1 cellular context compared by ENCODE assay signal in genomic region chr1:205321109-205321958, GRCh38.
TF ChIP-seq lines count a peak whose summit lies in the region.

Gene NUAK2, minus strand, starts transcription at chr1:205321745. Its CDS starts 117 bp downstream, at chr1:205321628.

TF ChIP-seq in K562, 482 proteins besides CTCF, POLR2A, EP300 and RAD21 (continued from another document and continues in another):
- TF ChIP-seq ZNF512 (tag; IDR thresholded peaks at IDR 0.05) (no peak), ZFPM2 (CRISPR knock-in tag; IDR thresholded peaks at IDR 0.05) (no peak), CEBPG (CRISPR knock-in tag; IDR thresholded peaks at IDR 0.05) (peak; percentile 33; the same call in 1 of the 2 replicates), CEBPG (tag; conservative IDR thresholded peaks at IDR 0.05 in 1 of 2, IDR thresholded peaks at IDR 0.05 in 1 of 2) (no peak), YBX1 (IDR thresholded peaks at IDR 0.05) (no peak), ATF6 (CRISPR knock-in tag; IDR thresholded peaks at IDR 0.05) (0 out of 2 replicates have a peak, but pooled peaks have one; percentile 47), ZNF143 (CRISPR knock-in tag; IDR thresholded peaks at IDR 0.05) (no peak; the same call in 1 of the 2 replicates), MED1 (CRISPR knock-in tag; IDR thresholded peaks at IDR 0.05; ENCODE audit: borderline replicate concordance) (no peak), TCF7L2 (IDR thresholded peaks at IDR 0.05; ENCODE audit: low read depth, low read length) (no peak), TCF7 (IDR thresholded peaks at IDR 0.05; ENCODE audit: borderline replicate concordance) (no peak), ATF7 (IDR thresholded peaks at IDR 0.05) (peak; percentile 60; the same call in 1 of the 2 replicates), BCL6 (CRISPR knock-in tag; IDR thresholded peaks at IDR 0.05) (no peak), ZNF282 (CRISPR knock-in tag; IDR thresholded peaks at IDR 0.05) (peak; percentile 28; the same call in 1 of the 2 replicates), CHD1 (IDR thresholded peaks at IDR 0.05; ENCODE audit: low read length) (no peak), TEAD1 (CRISPR knock-in tag; IDR thresholded peaks at IDR 0.05) (peak in 1 of 2 experiments; percentile 74; a peak in 1 of 4 replicates), C11orf30 (IDR thresholded peaks at IDR 0.05; ENCODE audit: low read depth) (no peak), NFE2 (IDR thresholded peaks at IDR 0.05; ENCODE audit: low read depth) (no peak), FOXP1 (CRISPR knock-in tag; IDR thresholded peaks at IDR 0.05) (peak; percentile 71), KLF10 (CRISPR knock-in tag; IDR thresholded peaks at IDR 0.05) (no peak), EP400 (IDR thresholded peaks at IDR 0.05) (no peak), NR1H2 (CRISPR knock-in tag; IDR thresholded peaks at IDR 0.05) (peak; percentile 94; the same call in 1 of the 2 replicates), BRD9 (IDR thresholded peaks at IDR 0.05; ENCODE audit: low read depth, partially characterized antibody) (no peak), ZFX (CRISPR knock-in tag; IDR thresholded peaks at IDR 0.05) (peak; percentile 57; the same call in 1 of the 2 replicates), ZBTB43 (CRISPR knock-in tag; IDR thresholded peaks at IDR 0.05) (no peak), ZBED1 (IDR thresholded peaks at IDR 0.05) (no peak), DDX20 (tag; IDR thresholded peaks at IDR 0.05; ENCODE audit: low read depth) (no peak), CTBP1 (IDR thresholded peaks at IDR 0.05; ENCODE audit: borderline replicate concordance) (peak; percentile 79), BMI1 (IDR thresholded peaks at IDR 0.05; ENCODE audit: low read length) (no peak), WHSC1 (IDR thresholded peaks at IDR 0.05; ENCODE audit: low read length) (no peak), ZFP91 (CRISPR knock-in tag; IDR thresholded peaks at IDR 0.05) (peak; percentile 80; the same call in 1 of the 2 replicates), XRCC5 (IDR thresholded peaks at IDR 0.05; ENCODE audit: low read depth, low read length) (no peak; the same call in 1 of the 2 replicates), ZNF77 (CRISPR knock-in tag; IDR thresholded peaks at IDR 0.05) (no peak), SFPQ (IDR thresholded peaks at IDR 0.05; ENCODE audit: low read depth, low read length) (no peak), CREM (IDR thresholded peaks at IDR 0.05; ENCODE audit: low read depth) (0 out of 2 replicates have a peak, but pooled peaks have one; percentile 23), SIN3B (IDR thresholded peaks at IDR 0.05; ENCODE audit: low read depth) (peak; percentile 27; the same call in 1 of the 2 replicates), PTTG1 (tag; IDR thresholded peaks at IDR 0.05; ENCODE audit: low read depth) (no peak), MAFK (IDR thresholded peaks at IDR 0.05; ENCODE audit: low read length) (no peak), NR0B1 (IDR thresholded peaks at IDR 0.05; ENCODE audit: partially characterized antibody) (no peak), ZNF778 (CRISPR knock-in tag; IDR thresholded peaks at IDR 0.05) (no peak), CREB1 (IDR thresholded peaks at IDR 0.05) (peak; percentile 9; the same call in 1 of the 2 replicates), CREB1 (CRISPR knock-in tag; IDR thresholded peaks at IDR 0.05) (peak; percentile 65; the same call in 1 of the 2 replicates), E2F8 (IDR thresholded peaks at IDR 0.05; ENCODE audit: low read depth, partially characterized antibody) (peak; percentile 35), ATF2 (CRISPR knock-in tag; IDR thresholded peaks at IDR 0.05) (no peak), TARDBP (IDR thresholded peaks at IDR 0.05) (no peak), ELF2 (CRISPR knock-in tag; IDR thresholded peaks at IDR 0.05) (no peak; the same call in 1 of the 2 replicates), SIRT6 (IDR thresholded peaks at IDR 0.05; ENCODE audit: low read depth, low read length) (no peak), ZNF766 (CRISPR knock-in tag; conservative IDR thresholded peaks at IDR 0.05) (no peak), THAP7 (CRISPR knock-in tag; IDR thresholded peaks at IDR 0.05) (no peak), KLF1 (tag; IDR thresholded peaks at IDR 0.05) (no peak; the same call in 1 of the 2 replicates), ZNF79 (CRISPR knock-in tag; IDR thresholded peaks at IDR 0.05; ENCODE audit: low read depth) (no peak), RBM14 (IDR thresholded peaks at IDR 0.05; ENCODE audit: borderline replicate concordance, insufficient read depth, low read depth, low read length) (no peak), GTF2F1 (IDR thresholded peaks at IDR 0.05; ENCODE audit: low read depth, low read length) (no peak), PYGO2 (tag; IDR thresholded peaks at IDR 0.05) (no peak), POLR2AphosphoS5 (IDR thresholded peaks at IDR 0.05; ENCODE audit: control insufficient read depth, insufficient read depth, low read depth, low read length) (no peak), TRIM28 (IDR thresholded peaks at IDR 0.05) (no peak), ZNF395 (CRISPR knock-in tag; IDR thresholded peaks at IDR 0.05) (0 out of 2 replicates have a peak, but pooled peaks have one; percentile 39), MAX (CRISPR knock-in tag; IDR thresholded peaks at IDR 0.05) (peak; percentile 97)
